ENCODE assay signal across 8 cellular contexts in genomic region chr16:75053791-75054555, GRCh38. TPM values are rescaled to one million over a fixed set of nuclear protein-coding genes. Genes with fewer than 3 reads are reported as not detected.
DNase-seq lines count a peak whose midpoint lies in the region; ATAC-seq and TF ChIP-seq lines count a peak whose summit lies in the region.

No MANE protein-coding gene starts in this region.

- POLR2A ChIA-PET in HEK293 (lab: Yijun Ruan, JAX): no interaction called here

- TF ChIP-seq EP300 in sigmoid colon (IDR thresholded peaks at IDR 0.05): no peak

- ATAC-seq in Right ventricle myocardium superior (ENCODE audit: poor library complexity) (peak; percentile 83), HG03097 (IDR thresholded peaks at IDR 0.05; ENCODE audit: low FRiP score, unreplicated experiment) (no peak), GM18520 (IDR thresholded peaks at IDR 0.05; ENCODE audit: unreplicated experiment) (no peak)

- TF ChIP-seq CTCF in HEK293 (tag by site-specific recombination; IDR thresholded peaks at IDR 0.05) (no peak), sigmoid colon (IDR thresholded peaks at IDR 0.05) (no peak)

- H3K36me3 ChIP-seq in HEK293 (ENCODE audit: control insufficient read depth in 2 of 2, insufficient read depth in 1 of 2, low read length in 2 of 2) (no peaks in the 10 kb centered on the region), sigmoid colon (no peaks in the 10 kb centered on the region)

- intact Hi-C loops in Right ventricle myocardium superior (cut with DNase I) (no loop called here), sigmoid colon (cut with DNase I) (no loop called here)

- no peaks in the 10 kb centered on the region for H3K9me3 ChIP-seq in HEK293 (ENCODE audit: control insufficient read depth, insufficient read depth, low read depth, low read length)
- no peaks in the 10 kb centered on the region for H3K9me3 ChIP-seq in sigmoid colon

- no peak for TF ChIP-seq POLR2A in sigmoid colon (IDR thresholded peaks at IDR 0.05)

- H3K4me3 ChIP-seq in HEK293 (ENCODE audit: low read depth, low read length): no peak overlapping the region
- no peak overlapping the region for H3K4me3 ChIP-seq in sigmoid colon

- H3K27ac ChIP-seq in HEK293 (ENCODE audit: extremely low read depth, low read depth, low read length) (no peak overlapping the region), sigmoid colon (peak overlapping the region in 3 of 4 donors; percentile 18 to 38 (median 19))

- H3K4me1 ChIP-seq in HEK293 (ENCODE audit: control insufficient read depth, insufficient read depth, low read length) (peaks cover 9% of the 10 kb centered on the region), sigmoid colon (peaks cover 0 to 53% (median 23%) of the 10 kb centered on the region in 4 donors)

- CTCF ChIA-PET in HEK293 (lab: Yijun Ruan, JAX): interaction anchor here (0.7 to 1.9 kb wide), 3 partner anchors 37 to 57 kb away, joined by 3 to 7 read pairs (median 3); no protein-coding TSS in a partner anchor

- WGBS in sigmoid colon, 2 donors: 58 to 68% methylated on average over 4 of the region's 4 CpGs

- H3K27me3 ChIP-seq in sigmoid colon: no peaks in the 10 kb centered on the region

- peak; percentile 90 for DNase-seq in NCI-H510A (lab: John Stamatoyannopoulos, UW)
- DNase-seq in Right ventricle myocardium superior: peak; percentile 79
- DNase-seq in sigmoid colon: peak; percentile 76
- DNase-seq in stimulated activated CD4-positive, alpha-beta T cell treated with anti-CD3 and anti-CD28 coated beads, Interleukin-4, amount 100 ng/mL, for 1 hour: no peak
- no peak for DNase-seq in T-helper 9 cell

TF ChIP-seq in HEK293, 187 proteins besides CTCF, POLR2A, EP300 and RAD21 (continues in another document):
- TF ChIP-seq ZFP69B (tag by site-specific recombination; IDR thresholded peaks at IDR 0.05): no peak
- no peak for TF ChIP-seq ZNF518A (tag by site-specific recombination; conservative IDR thresholded peaks at IDR 0.05; ENCODE audit: low read depth)
- no peak for TF ChIP-seq ZNF791 (tag by site-specific recombination; IDR thresholded peaks at IDR 0.05)
- TF ChIP-seq, protein P1, sequence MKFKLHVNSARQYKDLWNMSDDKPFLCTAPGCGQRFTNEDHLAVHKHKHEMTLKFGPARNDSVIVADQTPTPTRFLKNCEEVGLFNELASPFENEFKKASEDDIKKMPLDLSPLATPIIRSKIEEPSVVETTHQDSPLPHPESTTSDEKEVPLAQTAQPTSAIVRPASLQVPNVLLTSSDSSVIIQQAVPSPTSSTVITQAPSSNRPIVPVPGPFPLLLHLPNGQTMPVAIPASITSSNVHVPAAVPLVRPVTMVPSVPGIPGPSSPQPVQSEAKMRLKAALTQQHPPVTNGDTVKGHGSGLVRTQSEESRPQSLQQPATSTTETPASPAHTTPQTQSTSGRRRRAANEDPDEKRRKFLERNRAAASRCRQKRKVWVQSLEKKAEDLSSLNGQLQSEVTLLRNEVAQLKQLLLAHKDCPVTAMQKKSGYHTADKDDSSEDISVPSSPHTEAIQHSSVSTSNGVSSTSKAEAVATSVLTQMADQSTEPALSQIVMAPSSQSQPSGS (tag by site-specific recombination; IDR thresholded peaks at IDR 0.05; ENCODE audit: low read depth): no peak
- no peak for TF ChIP-seq ZNF629 (tag by site-specific recombination; IDR thresholded peaks at IDR 0.05)
- no peak for TF ChIP-seq ZNF391 (tag by site-specific recombination; IDR thresholded peaks at IDR 0.05; ENCODE audit: borderline replicate concordance, low read depth)
- TF ChIP-seq ZNF677 (tag by site-specific recombination; IDR thresholded peaks at IDR 0.05): 0 out of 2 replicates have a peak, but pooled peaks have one; percentile 31
- no peak for TF ChIP-seq ZNF664 (tag by site-specific recombination; IDR thresholded peaks at IDR 0.05)
- TF ChIP-seq ZNF266 (tag by site-specific recombination; IDR thresholded peaks at IDR 0.05; ENCODE audit: low read depth): no peak
- 0 out of 2 replicates have a peak, but pooled peaks have one; percentile 29 for TF ChIP-seq ZEB2 (tag by site-specific recombination; IDR thresholded peaks at IDR 0.05)
- TF ChIP-seq, protein P2, sequence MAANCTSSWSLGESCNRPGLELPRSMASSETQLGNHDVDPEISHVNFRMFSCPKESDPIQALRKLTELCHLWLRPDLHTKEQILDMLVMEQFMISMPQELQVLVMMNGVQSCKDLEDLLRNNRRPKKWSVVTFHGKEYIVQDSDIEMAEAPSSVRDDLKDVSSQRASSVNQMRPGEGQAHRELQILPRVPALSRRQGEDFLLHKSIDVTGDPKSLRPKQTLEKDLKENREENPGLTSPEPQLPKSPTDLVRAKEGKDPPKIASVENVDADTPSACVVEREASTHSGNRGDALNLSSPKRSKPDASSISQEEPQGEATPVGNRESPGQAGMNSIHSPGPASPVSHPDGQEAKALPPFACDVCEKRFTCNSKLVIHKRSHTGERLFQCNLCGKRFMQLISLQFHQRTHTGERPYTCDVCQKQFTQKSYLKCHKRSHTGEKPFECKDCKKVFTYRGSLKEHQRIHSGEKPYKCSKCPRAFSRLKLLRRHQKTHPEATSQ (tag by site-specific recombination; IDR thresholded peaks at IDR 0.05): no peak
- no peak for TF ChIP-seq GLI2 (tag by site-specific recombination; IDR thresholded peaks at IDR 0.05; ENCODE audit: borderline replicate concordance, low read depth)
- TF ChIP-seq ZNF211 (tag by site-specific recombination; IDR thresholded peaks at IDR 0.05; ENCODE audit: low read depth): no peak
- TF ChIP-seq ZNF148 (tag by site-specific recombination; IDR thresholded peaks at IDR 0.05; ENCODE audit: borderline replicate concordance): no peak
- TF ChIP-seq SP7 (tag by site-specific recombination; IDR thresholded peaks at IDR 0.05): no peak
- no peak for TF ChIP-seq ZNF18 (tag by site-specific recombination; IDR thresholded peaks at IDR 0.05)
- no peak for TF ChIP-seq ZNF157 (tag by site-specific recombination; IDR thresholded peaks at IDR 0.05)

RNA-seq across cellular contexts. Expression of gene ZNRF1, which starts 55.1 kb away (rescaled TPM):
- total RNA-seq in Right ventricle myocardium superior (22.0 TPM), sigmoid colon (10 to 100 TPM; 16.9 to 33.0 (median 22.3) TPM)
- polyA plus RNA-seq in sigmoid colon: 10 to 100 TPM; 10.6 to 12.2 (median 11.4) TPM

Comparison
In these comparisons a context has a peak if more than half of its experiments do, and no peak if none do; other contexts are left out.
1. DNase-seq: peak in NCI-H510A (single experiment), Right ventricle myocardium superior (single experiment) and sigmoid colon (single experiment); none in stimulated activated CD4-positive, alpha-beta T cell treated with anti-CD3 and anti-CD28 coated beads, Interleukin-4, amount 100 ng/mL, for 1 hour (single experiment) and T-helper 9 cell (single experiment).